8 cellular contexts compared by ENCODE assay signal in genomic region chr10:88385601-88386203, GRCh38.
A peak's percentile ranks its signal among the peaks of the same experiment; 100 is the strongest.
DNase-seq lines count a peak whose midpoint lies in the region; ATAC-seq and TF ChIP-seq lines count a peak whose summit lies in the region.

No MANE protein-coding gene starts in this region.

- CTCF ChIA-PET in Caco-2 (lab: Charles Lee) (interaction anchor here (0.7 to 0.9 kb wide), 4 partner anchors 14 to 524 kb away, joined by 3 to 4 read pairs (median 3); no protein-coding TSS in a partner anchor), T-cell (lab: Charles Lee) (interaction anchor here (0.5 to 2.0 kb wide), 11 partner anchors 11 to 1325 kb away, joined by 3 to 8 read pairs (median 4); partner anchors contain the start of gene ATAD1 (in 1 of the 2))

- H3K4me3 Mint-ChIP-seq in Caco-2 (ENCODE audit: unreplicated experiment) = peak overlapping the region; percentile 64
- H3K4me3 Mint-ChIP-seq in T-cell = no peak overlapping the region
- peak overlapping the region; percentile 29 for H3K4me3 Mint-ChIP-seq in natural killer cell

- no TSS peak for BruUV-seq in Caco-2 (replicated peaks; lab: Mats Ljungman, UMichigan)

- H3K4me1 ChIP-seq in Caco-2 (peaks cover 23% of the 10 kb centered on the region), vagina (peaks cover 49% of the 10 kb centered on the region)

- H3K27ac ChIP-seq in vagina = peak overlapping the region; percentile 72

- H3K36me3 ChIP-seq in Caco-2 (ENCODE audit: control insufficient read depth, insufficient read depth, low read length) (no peaks in the 10 kb centered on the region), vagina (no peaks in the 10 kb centered on the region)

- H3K27me3 ChIP-seq in Caco-2 (replicated peaks; ENCODE audit: control insufficient read depth, insufficient read depth, low read length) (no peaks in the 10 kb centered on the region), vagina (no peaks in the 10 kb centered on the region)

- TF ChIP-seq CTCF in Caco-2 (IDR thresholded peaks at IDR 0.05; ENCODE audit: insufficient read depth in 1 of 2, low read depth in 1 of 2, low read length in 1 of 2, severe bottlenecking in 1 of 2, unreplicated experiment in 1 of 2) (no peak), natural killer cell (IDR thresholded peaks at IDR 0.05) (no peak), vagina (IDR thresholded peaks at IDR 0.05) (no peak)

- H3K36me3 Mint-ChIP-seq in Caco-2 (ENCODE audit: insufficient read depth, unreplicated experiment) (no peaks in the 10 kb centered on the region), T-cell (no peaks in the 10 kb centered on the region), natural killer cell (no peaks in the 10 kb centered on the region)

- POLR2A ChIA-PET in Caco-2 (lab: Charles Lee) = no interaction called here
- POLR2A ChIA-PET in T-cell (lab: Charles Lee) = interaction anchor here (0.6 to 1.2 kb wide), 4 partner anchors 32 to 535 kb away, joined by 3 to 4 read pairs (median 4); no protein-coding TSS in a partner anchor

- ATAC-seq in GM19351 (IDR thresholded peaks at IDR 0.05; ENCODE audit: unreplicated experiment) (peak; percentile 65), HG03354 (IDR thresholded peaks at IDR 0.05; ENCODE audit: poor library complexity, severe bottlenecking, unreplicated experiment) (peak; percentile 77), T-cell (replicated peaks in 1 of 4) (peak; percentile 82 to 92 (median 91)), natural killer cell (peak; percentile 56 to 85 (median 68))

- intact Hi-C loops in Caco-2 (cut with micrococcal nuclease; ENCODE audit: unreplicated experiment) (loop anchor here (5.0 kb wide), 2 partner anchors 158 to 167 kb away; no protein-coding TSS in a partner anchor), natural killer cell (cut with micrococcal nuclease) (no loop called here), vagina (cut with DNase I) (no loop called here)

- no peaks in the 10 kb centered on the region for H3K4me1 Mint-ChIP-seq in Caco-2 (ENCODE audit: low read depth, unreplicated experiment)
- H3K4me1 Mint-ChIP-seq in T-cell = peaks cover 10 to 24% (median 24%) of the 10 kb centered on the region in 3 donors
- peaks cover 0 to 17% of the 10 kb centered on the region in 2 donors for H3K4me1 Mint-ChIP-seq in natural killer cell

- DNase-seq in Caco-2 (peak; percentile 49 to 75), T-cell (peak in 33 of 34 experiments; percentile 5 to 57 (median 24)), natural killer cell (no peak), vagina (ENCODE audit: extremely low spot score in 2 of 2) (no peak), mesenteric fat pad (ENCODE audit: low spot score) (no peak)
- DNase-seq in central memory CD4-positive, alpha-beta T cell = peak; percentile 75

- H3K27ac Mint-ChIP-seq in Caco-2 (ENCODE audit: unreplicated experiment) (peak overlapping the region; percentile 44), T-cell (no peak overlapping the region), natural killer cell (no peak overlapping the region)

- no peaks in the 10 kb centered on the region for H3K9me3 Mint-ChIP-seq in Caco-2 (ENCODE audit: unreplicated experiment)
- peaks cover 0 to 3% (median 0%) of the 10 kb centered on the region in 3 donors for H3K9me3 Mint-ChIP-seq in T-cell
- H3K9me3 Mint-ChIP-seq in natural killer cell = no peaks in the 10 kb centered on the region

- H3K27me3 Mint-ChIP-seq in Caco-2 (ENCODE audit: insufficient read depth, unreplicated experiment) = no peaks in the 10 kb centered on the region
- no peaks in the 10 kb centered on the region for H3K27me3 Mint-ChIP-seq in T-cell
- no peaks in the 10 kb centered on the region for H3K27me3 Mint-ChIP-seq in natural killer cell (ENCODE audit: low read depth in 2 of 2)

- no peak for TF ChIP-seq POLR2A in vagina (IDR thresholded peaks at IDR 0.05)

- H3K9me3 ChIP-seq in Caco-2 (peaks cover 5% of the 10 kb centered on the region; the same call in 1 of the 2 replicates), vagina (no peaks in the 10 kb centered on the region)

- H3K4me3 ChIP-seq in Caco-2 (ENCODE audit: low read depth, low read length) = no peak overlapping the region
- H3K4me3 ChIP-seq in vagina = peak overlapping the region in 1 of 2 donors; percentile 5

Comparison
In these comparisons a context has a peak if more than half of its experiments do, and no peak if none do; other contexts are left out.
1. DNase-seq: peak in Caco-2 (2 of 2), T-cell (33 of 34) and central memory CD4-positive, alpha-beta T cell (single experiment); none in natural killer cell (single experiment), vagina (0 of 2) and mesenteric fat pad (single experiment).
2. H3K4me3 Mint-ChIP-seq: peak in Caco-2 (single experiment) and natural killer cell (single experiment); none in T-cell (0 of 3).
3. Peak in every context shown above with its lines, with median percentiles within 50 percentile points of each other: ATAC-seq.